20 cellular contexts compared by ENCODE assay signal in genomic region chr11:7031346-7031957, GRCh38. TPM values are rescaled to one million over a fixed set of nuclear protein-coding genes. Genes with fewer than 3 reads are reported as not detected.
"Had no signal": no experiment of that assay in that cellular context is flagged by ENCODE, and none has a peak within 500 bp of the region (broad histone marks: within the 10 kb centered on the region; RNA-seq: fewer than 3 reads in every experiment).

No MANE protein-coding gene starts in this region.

- H3K4me1 Mint-ChIP-seq: activated B cell treated with CpG ODN at 0.5 μM for 24 hours; activated CD4-positive, alpha-beta T cell treated with anti-CD3 and anti-CD28 coated beads, Interleukin-2, amount 10 ng/mL, durations not matched to agents 24 days and 14 days; stimulated activated naive B cell treated with anti-CD40 and anti-IgM and Interleukin-4, amounts not matched to agents 10 μg/mL and 1 μg/mL and 100 μg/mL, for 72 hours had no signal

- DNase-seq: activated B cell treated with CpG ODN at 0.5 μM for 24 hours; activated CD4-positive, alpha-beta T cell treated with anti-CD3 and anti-CD28 coated beads, Interleukin-2, amount 10 ng/mL, durations not matched to agents 24 days and 14 days; activated naive CD4-positive, alpha-beta T cell treated with anti-CD3 and anti-CD28 coated beads, Interleukin-2, amount 50 U/mL, for 16 hours; adrenal gland; caudate nucleus; effector CD4-positive, alpha-beta T cell; heart right ventricle; left lung; mesenchymal stem cell; occipital lobe; spleen; stimulated activated CD4-positive, alpha-beta T cell treated with anti-CD3 and anti-CD28 coated beads, Interleukin-1b, Interleukin-23, amount 100 ng/mL, for 48 hours; stimulated activated naive B cell treated with anti-CD40 and anti-IgM and Interleukin-4, amounts not matched to agents 10 μg/mL and 1 μg/mL and 100 μg/mL, for 72 hours had no signal

- H3K9me3 Mint-ChIP-seq: activated B cell treated with CpG ODN at 0.5 μM for 24 hours; activated CD4-positive, alpha-beta T cell treated with anti-CD3 and anti-CD28 coated beads, Interleukin-2, amount 10 ng/mL, durations not matched to agents 24 days and 14 days; activated T-helper 2 cell treated with anti-CD3 and anti-CD28 coated beads, Interferon-gamma antibody, Interleukin-2, Interleukin-4, amounts not matched to agents 10 μg/mL and 5 μg/mL and 100 μg/mL, durations not matched to agents 14 hours and 24 hours and 36 hours; natural killer cell treated with Interleukin-12 subunit alpha and Interleukin-12 subunit beta and Interleukin-15 and Interleukin-18, amount 100 ng/mL, for 72 hours; stimulated activated naive B cell treated with anti-CD40 and anti-IgM and Interleukin-4, amounts not matched to agents 10 μg/mL and 1 μg/mL and 100 μg/mL, for 72 hours had no signal

- ATAC-seq: heart right ventricle; left lung; natural killer cell treated with Interleukin-12 subunit alpha and Interleukin-12 subunit beta and Interleukin-15 and Interleukin-18, amount 100 ng/mL, for 72 hours; sciatic nerve; stimulated activated naive B cell treated with anti-CD40 and anti-IgM and Interleukin-4, amounts not matched to agents 10 μg/mL and 1 μg/mL and 100 μg/mL, for 72 hours had no signal

- H3K4me3 ChIP-seq: adrenal gland, coronary artery, heart right ventricle, left lung, prostate gland, spleen, upper lobe of left lung had no signal

- H3K4me3 Mint-ChIP-seq: activated B cell treated with CpG ODN at 0.5 μM for 24 hours; activated CD4-positive, alpha-beta T cell treated with anti-CD3 and anti-CD28 coated beads, Interleukin-2, amount 10 ng/mL, durations not matched to agents 24 days and 14 days; natural killer cell treated with Interleukin-12 subunit alpha and Interleukin-12 subunit beta and Interleukin-15 and Interleukin-18, amount 100 ng/mL, for 72 hours; stimulated activated naive B cell treated with anti-CD40 and anti-IgM and Interleukin-4, amounts not matched to agents 10 μg/mL and 1 μg/mL and 100 μg/mL, for 72 hours had no signal

- H3K27ac Mint-ChIP-seq: activated B cell treated with CpG ODN at 0.5 μM for 24 hours; activated CD4-positive, alpha-beta T cell treated with anti-CD3 and anti-CD28 coated beads, Interleukin-2, amount 10 ng/mL, durations not matched to agents 24 days and 14 days; activated T-helper 2 cell treated with anti-CD3 and anti-CD28 coated beads, Interferon-gamma antibody, Interleukin-2, Interleukin-4, amounts not matched to agents 10 μg/mL and 5 μg/mL and 100 μg/mL, durations not matched to agents 14 hours and 24 hours and 36 hours; natural killer cell treated with Interleukin-12 subunit alpha and Interleukin-12 subunit beta and Interleukin-15 and Interleukin-18, amount 100 ng/mL, for 72 hours; stimulated activated naive B cell treated with anti-CD40 and anti-IgM and Interleukin-4, amounts not matched to agents 10 μg/mL and 1 μg/mL and 100 μg/mL, for 72 hours had no signal

RNA-seq across cellular contexts. Expression of gene NLRP14, which starts 11.2 kb away (rescaled TPM):
- total RNA-seq: natural killer cell treated with Interleukin-12 subunit alpha and Interleukin-12 subunit beta and Interleukin-15 and Interleukin-18, amount 100 ng/mL, for 72 hours had no signal

RNA-seq across cellular contexts. Expression of gene ZNF214, which starts 11.3 kb away (rescaled TPM):
- total RNA-seq: activated B cell treated with CpG ODN at 0.5 μM for 24 hours; activated CD4-positive, alpha-beta T cell treated with anti-CD3 and anti-CD28 coated beads, Interleukin-2, amount 10 ng/mL, durations not matched to agents 24 days and 14 days; activated T-helper 2 cell treated with anti-CD3 and anti-CD28 coated beads, Interferon-gamma antibody, Interleukin-2, Interleukin-4, amounts not matched to agents 10 μg/mL and 5 μg/mL and 100 μg/mL, durations not matched to agents 14 hours and 24 hours and 36 hours; natural killer cell treated with Interleukin-12 subunit alpha and Interleukin-12 subunit beta and Interleukin-15 and Interleukin-18, amount 100 ng/mL, for 72 hours had no signal

RNA-seq across cellular contexts. Expression of gene RBMXL2, which starts 57.3 kb away (rescaled TPM):
- total RNA-seq: activated B cell treated with CpG ODN at 0.5 μM for 24 hours; activated CD4-positive, alpha-beta T cell treated with anti-CD3 and anti-CD28 coated beads, Interleukin-2, amount 10 ng/mL, durations not matched to agents 24 days and 14 days; adrenal gland; frontal cortex; heart right ventricle; left lung; natural killer cell treated with Interleukin-12 subunit alpha and Interleukin-12 subunit beta and Interleukin-15 and Interleukin-18, amount 100 ng/mL, for 72 hours; occipital lobe had no signal
